In genomic region chr17:59260724-59261123, GRCh38 we compare ENCODE assay signal across 25 cellular contexts. TPM values are rescaled to one million over a fixed set of nuclear protein-coding genes. Genes with fewer than 3 reads are reported as not detected.
DNase-seq lines count a peak whose midpoint lies in the region; ATAC-seq, FAIRE-seq and TF ChIP-seq lines count a peak whose summit lies in the region.
"Had no signal": no experiment of that assay in that cellular context is flagged by ENCODE, and none has a peak within 500 bp of the region (broad histone marks: within the 10 kb centered on the region; RNA-seq: fewer than 3 reads in every experiment).

No MANE protein-coding gene starts in this region.

- no peak overlapping the region for H2BK120ac ChIP-seq in IMR-90 (ENCODE audit: low read depth, low read length)

- no peak overlapping the region for H4K5ac ChIP-seq in IMR-90 (ENCODE audit: low read depth, low read length)

- no peak overlapping the region for H3K23ac ChIP-seq in IMR-90 (ENCODE audit: low read depth, low read length)

- intact Hi-C loops in IMR-90 (cut with micrococcal nuclease) (no loop called here), K562 (cut with micrococcal nuclease) (no loop called here), thyroid gland (cut with DNase I) (no loop called here)

- H3K14ac ChIP-seq in IMR-90 (replicated peaks; ENCODE audit: low read depth, low read length), result no peak overlapping the region

- no peak overlapping the region for H2BK5ac ChIP-seq in IMR-90 (ENCODE audit: low read depth, low read length, poor library complexity, severe bottlenecking)

- H4K20me1 ChIP-seq in IMR-90 (ENCODE audit: insufficient read depth, low read length) (no peaks in the 10 kb centered on the region), K562 (replicated peaks; ENCODE audit: control insufficient read depth, insufficient read depth, low read length) (no peaks in the 10 kb centered on the region)
- H4K20me1 ChIP-seq: BLaER1 had no signal

- no peak overlapping the region for H4K8ac ChIP-seq in IMR-90 (ENCODE audit: low read depth in 2 of 2, low read length in 2 of 2)

- DNase-seq in A549 (ENCODE audit: low read depth in 1 of 2, low spot score in 1 of 2), result no peak
- no peak for DNase-seq in IMR-90
- DNase-seq in K562 (ENCODE audit: extremely low read depth in 1 of 4, low spot score in 3 of 4), result no peak
- no peak for DNase-seq in small intestine
- DNase-seq in thyroid gland, result no peak
- DNase-seq: 8988T; BE2C; C1 segment of cervical spinal cord; CD4-positive, alpha-beta memory T cell; CD4-positive, CD25-positive, alpha-beta regulatory T cell; CD8-positive, alpha-beta memory T cell; COR-L47; DMS 273 treated with DMSO at 0.1 percent for 48 hours; DMS153; DMS53; DMS79; DND-41; EL; GDM1 had no signal

- no peak overlapping the region for H3K4ac ChIP-seq in IMR-90 (ENCODE audit: low read depth, low read length)

- H3K4me2 ChIP-seq in A549 (no peak overlapping the region), IMR-90 (ENCODE audit: low read depth, low read length) (no peak overlapping the region), K562 (ENCODE audit: insufficient read depth, low read length) (no peak overlapping the region)
- H3K4me2 ChIP-seq: BLaER1 had no signal

- H2AK9ac ChIP-seq in IMR-90 (replicated peaks; ENCODE audit: low read depth, low read length, poor library complexity), result no peak overlapping the region

- dilution Hi-C loops in IMR-90 (cut with HindIII; ENCODE audit: low sequenced_read_pairs, unreplicated experiment), result no loop called here

- no peak for TF ChIP-seq EP300 in A549 (IDR thresholded peaks at IDR 0.05)
- no peak for TF ChIP-seq EP300 in K562 (IDR thresholded peaks at IDR 0.05; ENCODE audit: low read length)

- TF ChIP-seq CTCF in A549 (IDR thresholded peaks at IDR 0.05) (no peak), IMR-90 (conservative IDR thresholded peaks at IDR 0.05; ENCODE audit: low read depth, low read length) (no peak), K562 (IDR thresholded peaks at IDR 0.05 in 2 of 3, conservative IDR thresholded peaks at IDR 0.05 in 1 of 3; ENCODE audit: insufficient read depth in 2 of 3, low read depth in 1 of 3, low read length in 3 of 3) (no peak), thyroid gland (IDR thresholded peaks at IDR 0.05) (no peak)

- no peak overlapping the region for H2BK20ac ChIP-seq in IMR-90 (ENCODE audit: low read depth, low read length)

- no peak overlapping the region for H2BK15ac ChIP-seq in IMR-90 (ENCODE audit: low read depth, low read length)

- TF ChIP-seq POLR2A in A549 (IDR thresholded peaks at IDR 0.05; ENCODE audit: low read length) (no peak), IMR-90 (IDR thresholded peaks at IDR 0.05; ENCODE audit: low read depth, low read length) (no peak), K562 (conservative IDR thresholded peaks at IDR 0.05) (no peak), thyroid gland (IDR thresholded peaks at IDR 0.05) (no peak)

- H3K27ac ChIP-seq in A549, result no peak overlapping the region
- no peak overlapping the region for H3K27ac ChIP-seq in IMR-90 (ENCODE audit: insufficient read depth, low read length)
- no peak overlapping the region for H3K27ac ChIP-seq in K562 (ENCODE audit: extremely low read depth, low read depth, low read length)
- H3K27ac ChIP-seq in small intestine (ENCODE audit: low read depth in 1 of 2, low read length in 1 of 2), result no peak overlapping the region
- H3K27ac ChIP-seq in thyroid gland, result no peak overlapping the region
- H3K27ac ChIP-seq: BLaER1 had no signal

- 88% methylated on average over 2 of the region's 2 CpGs for WGBS in A549 (ENCODE audit: missing lambda C conversion rate)
- no CpG with 5 or more reads among the region's 2 CpGs for WGBS in IMR-90 (ENCODE audit: extremely low coverage in 2 of 2, insufficient read length in 1 of 2), 2 experiments
- WGBS in K562 (ENCODE audit: insufficient coverage, low coverage, missing lambda C conversion rate), result 100% methylated on average over 2 of the region's 2 CpGs
- WGBS in small intestine, 3 donors, result 93 to 98% (median 97%) methylated on average over 2 of the region's 2 CpGs
- 95 to 100% methylated on average over 2 of the region's 2 CpGs for WGBS in thyroid gland, 2 donors

- no TSS peak for BruUV-seq in IMR-90 (replicated peaks; lab: Mats Ljungman, UMichigan)
- BruUV-seq in K562 (replicated peaks; lab: Mats Ljungman, UMichigan), result no TSS peak

- no peak overlapping the region for H3K18ac ChIP-seq in IMR-90 (ENCODE audit: low read depth, low read length)

- H3K27me3 ChIP-seq in IMR-90 (ENCODE audit: control insufficient read depth, insufficient read depth, low read length), result no peaks in the 10 kb centered on the region
- no peaks in the 10 kb centered on the region for H3K27me3 ChIP-seq in K562 (ENCODE audit: control insufficient read depth in 2 of 2, insufficient read depth in 2 of 2, low read length in 2 of 2)
- H3K27me3 ChIP-seq in small intestine (ENCODE audit: control insufficient read depth in 2 of 2, insufficient read depth in 2 of 2, low read length in 2 of 2), result no peaks in the 10 kb centered on the region
- H3K27me3 ChIP-seq in thyroid gland, result no peaks in the 10 kb centered on the region
- H3K27me3 ChIP-seq: BE2C, BLaER1 had no signal

- H3K9me1 ChIP-seq in IMR-90 (ENCODE audit: insufficient read depth, low read length) (no peaks in the 10 kb centered on the region), K562 (ENCODE audit: control insufficient read depth, insufficient read depth, low read length) (no peaks in the 10 kb centered on the region)

- no peak overlapping the region for H3K4me3 ChIP-seq in A549
- H3K4me3 ChIP-seq in IMR-90 (ENCODE audit: insufficient read depth, low read depth, low read length), result no peak overlapping the region
- H3K4me3 ChIP-seq in K562, result no peak overlapping the region
- no peak overlapping the region for H3K4me3 ChIP-seq in small intestine (ENCODE audit: low read depth in 1 of 2, low read length in 2 of 2)
- no peak overlapping the region for H3K4me3 ChIP-seq in thyroid gland (replicated peaks in 1 of 3)
- H3K4me3 ChIP-seq: BLaER1, GM12878 had no signal

- FAIRE-seq in A549 (lab: Jason Lieb, UNC), result no peak
- no peak for FAIRE-seq in K562 (lab: Jason Lieb, UNC)
- FAIRE-seq in small intestine (lab: Jason Lieb, UNC), result no peak
- FAIRE-seq: A204.1, GM12878, GM12892, GM18507 had no signal

- H3K9me3 ChIP-seq in A549, result no peaks in the 10 kb centered on the region
- no peaks in the 10 kb centered on the region for H3K9me3 ChIP-seq in IMR-90 (ENCODE audit: control insufficient read depth, insufficient read depth, low read length)
- H3K9me3 ChIP-seq in K562 (replicated peaks; ENCODE audit: control insufficient read depth, insufficient read depth, low read depth, low read length), result no peaks in the 10 kb centered on the region
- no peaks in the 10 kb centered on the region for H3K9me3 ChIP-seq in small intestine (ENCODE audit: control insufficient read depth, low read depth)
- H3K9me3 ChIP-seq in thyroid gland, result no peaks in the 10 kb centered on the region
- H3K9me3 ChIP-seq: BE2C, BLaER1 had no signal

- H3K79me2 ChIP-seq in K562 (ENCODE audit: control insufficient read depth, insufficient read depth, low read length), result no peaks in the 10 kb centered on the region

- H3K9ac ChIP-seq in IMR-90 (ENCODE audit: low read depth, low read length), result no peak overlapping the region
- H3K9ac ChIP-seq in K562 (ENCODE audit: insufficient read depth in 1 of 2, low read depth in 2 of 2, low read length in 2 of 2), result no peak overlapping the region
- H3K9ac ChIP-seq: BLaER1 had no signal

- no peak for ATAC-seq in A549
- ATAC-seq in IMR-90 (ENCODE audit: low read depth), result no peak
- no peak for ATAC-seq in K562
- ATAC-seq in HG02642 (IDR thresholded peaks at IDR 0.05; ENCODE audit: poor library complexity, unreplicated experiment), result no peak
- ATAC-seq: GM12878 had no signal

- H2AK5ac ChIP-seq in IMR-90 (ENCODE audit: low read depth, low read length), result no peak overlapping the region

- H3K79me1 ChIP-seq in IMR-90 (ENCODE audit: low read depth in 1 of 2, low read length in 2 of 2), result no peaks in the 10 kb centered on the region

- H4K91ac ChIP-seq in IMR-90 (ENCODE audit: insufficient read depth, low read depth, low read length), result no peak overlapping the region

- H3K4me1 ChIP-seq in A549, result no peaks in the 10 kb centered on the region
- H3K4me1 ChIP-seq in IMR-90 (ENCODE audit: control insufficient read depth, insufficient read depth, low read length), result no peaks in the 10 kb centered on the region
- H3K4me1 ChIP-seq in K562 (replicated peaks in 1 of 2; ENCODE audit: control insufficient read depth in 2 of 2, insufficient read depth in 2 of 2, low read length in 2 of 2), result peaks cover 0 to 2% of the 10 kb centered on the region in 2 experiments; a peak in 1 of 5 replicates
- H3K4me1 ChIP-seq in small intestine (ENCODE audit: control insufficient read depth in 2 of 2, insufficient read depth in 1 of 2, low read depth in 1 of 2, low read length in 1 of 2), result no peaks in the 10 kb centered on the region
- no peaks in the 10 kb centered on the region for H3K4me1 ChIP-seq in thyroid gland
- H3K4me1 ChIP-seq: BE2C, BLaER1 had no signal

- H3K36me3 ChIP-seq in IMR-90 (ENCODE audit: control insufficient read depth, insufficient read depth, low read length) (no peaks in the 10 kb centered on the region), K562 (ENCODE audit: control insufficient read depth, insufficient read depth, low read length) (peaks cover 3% of the 10 kb centered on the region; the same call in 1 of the 3 replicates), small intestine (ENCODE audit: control insufficient read depth in 2 of 2, insufficient read depth in 2 of 2, low read length in 2 of 2) (no peaks in the 10 kb centered on the region), thyroid gland (no peaks in the 10 kb centered on the region)
- H3K36me3 ChIP-seq: BE2C had no signal

- no peak overlapping the region for H3K56ac ChIP-seq in IMR-90 (ENCODE audit: extremely low read depth, insufficient read depth, low read length)

- CTCF ChIA-PET in A549 (lab: Yijun Ruan, JAX), result interaction anchor here (1.6 kb wide), 1 partner anchor 51 kb away, joined by 4 read pairs; no protein-coding TSS in a partner anchor
- CTCF ChIA-PET in IMR-90 (lab: Yijun Ruan, JAX), result no interaction called here
- CTCF ChIA-PET in K562 (lab: Yijun Ruan, JAX; ENCODE audit: low intra/inter-chr PET ratio), result no interaction called here

- TF ChIP-seq RAD21 in A549 (conservative IDR thresholded peaks at IDR 0.05 in 1 of 2, IDR thresholded peaks at IDR 0.05 in 1 of 2) (no peak), IMR-90 (IDR thresholded peaks at IDR 0.05; ENCODE audit: low read length) (no peak), K562 (CRISPR knock-in tag; conservative IDR thresholded peaks at IDR 0.05 in 1 of 2, IDR thresholded peaks at IDR 0.05 in 1 of 2) (no peak)

- H2AFZ ChIP-seq in IMR-90 (replicated peaks; ENCODE audit: low read length, poor library complexity) (no peak overlapping the region), K562 (ENCODE audit: low read depth, low read length) (no peak overlapping the region)

- POLR2A ChIA-PET in A549 (lab: Yijun Ruan, JAX) (no interaction called here), IMR-90 (lab: Charles Lee; ENCODE audit: unreplicated experiment) (no interaction called here), K562 (lab: Yijun Ruan, JAX) (interaction anchor here (0.6 kb wide), 1 partner anchor 801 kb away, joined by 3 read pairs; no protein-coding TSS in a partner anchor)

- in situ Hi-C loops in IMR-90 (cut with MboI; ENCODE audit: low sequenced_read_pairs) (no loop called here), K562 (cut with MboI) (no loop called here)

RNA-seq across cellular contexts. Expression of gene GDPD1, which starts 40.4 kb away (rescaled TPM):
- 6.4 and 6.7 TPM in 2 replicates for polyA plus RNA-seq in A549 (2011; rRNA removed)
- 0.45 and 0.47 TPM in 2 replicates for polyA plus RNA-seq in A549 (2012; cell fraction: cytosol; rRNA removed)
- 0.32 and 0.35 TPM in 2 replicates for polyA plus RNA-seq in A549 (2012; cell fraction: nucleus; rRNA removed)
- 1.5 to 2.4 TPM (median 2.3 TPM) in 3 replicates for polyA plus RNA-seq in A549 (2017; fragmentation: RNase III; extraction: RNeasy Plus Mini Kit Qiagen cat#74134 plus additional on column Dnase treatment)
- 2.4 and 4.5 TPM in 2 replicates for polyA minus RNA-seq in A549 (2011; rRNA and poly(A)+ RNA removed)
- 0.72 and 1.1 TPM in 2 replicates for total RNA-seq in IMR-90 (2012; rRNA removed)
- 0.37 and 0.84 TPM in 2 replicates for polyA plus RNA-seq in IMR-90 (2012; rRNA removed)
- 0.23 and 0.27 TPM in 2 replicates for polyA plus RNA-seq in IMR-90 (2012; cell fraction: cytosol; rRNA removed)
- 0.23 and 1.0 TPM in 2 replicates for polyA plus RNA-seq in IMR-90 (2012; cell fraction: nucleus; rRNA removed; ENCODE audit: low replicate concordance)
- 22.6 and 34.0 TPM in 2 replicates for total RNA-seq in K562 (2011; cell fraction: chromatin; rRNA removed; ENCODE audit: low replicate concordance)
- total RNA-seq in K562 (2011; cell fraction: nucleolus; rRNA removed), result 13.3 and 18.2 TPM in 2 replicates
- 21.1 and 23.0 TPM in 2 replicates for total RNA-seq in K562 (2011; cell fraction: nucleoplasm; rRNA removed)
- total RNA-seq in K562 (2014; rRNA removed), result 5.7 and 7.9 TPM in 2 replicates
- 14.8 and 15.1 TPM in 2 replicates for total RNA-seq in K562 (2014; rRNA removed; fragmentation: Illumina TruSeq; extraction: Trizol)
- 9.2 and 9.5 TPM in 2 replicates for total RNA-seq in K562 (2015; rRNA removed; fragmentation: Illumina TruSeq; extraction: Trizol)
- total RNA-seq in K562 (2021), result 9.3 and 11.0 TPM in 2 replicates
- 11.3 and 15.2 TPM in 2 replicates for polyA plus RNA-seq in K562 (2011; rRNA removed)
- polyA plus RNA-seq in K562 (2011; cell fraction: cytosol; rRNA removed), result 2.2 and 5.1 TPM in 2 replicates
- polyA plus RNA-seq in K562 (2011; cell fraction: nucleus; rRNA removed), result 5.9 and 8.1 TPM in 2 replicates
- 4.9 and 7.1 TPM in 2 replicates for polyA plus RNA-seq in K562 (2012)
- polyA plus RNA-seq in K562 (2014; fragmentation: Illumina TruSeq; extraction: Trizol), result 13.2 and 14.7 TPM in 2 replicates
- polyA plus RNA-seq in K562 (2014; fragmentation: Nextera tagmentation; extraction: Ambion mirVana), result 1 to 10 TPM; 7.8 to 8.1 TPM
- polyA plus RNA-seq in K562 (2014; rRNA removed), result 7.7 and 9.4 TPM in 2 replicates
- 24.4 and 25.6 TPM in 2 replicates for polyA minus RNA-seq in K562 (2011; rRNA and poly(A)+ RNA removed)
- 5.8 and 10.5 TPM in 2 replicates for polyA minus RNA-seq in K562 (2011; cell fraction: cytosol; rRNA and poly(A)+ RNA removed)
- 4.8 and 12.3 TPM in 2 replicates for polyA minus RNA-seq in K562 (2011; cell fraction: nucleus; rRNA and poly(A)+ RNA removed)
- 1 to 10 TPM; 2.7 to 4.2 (median 4.0) TPM for polyA plus RNA-seq in small intestine
- 1 to 10 TPM; 1.0 to 3.7 (median 3.5) TPM for total RNA-seq in thyroid gland

RNA-seq across cellular contexts. Expression of gene SMG8, which starts 50.9 kb away (rescaled TPM):
- polyA plus RNA-seq in A549 (2011; rRNA removed) (27.3 and 30.6 TPM in 2 replicates), A549 (2017; fragmentation: RNase III; extraction: RNeasy Plus Mini Kit Qiagen cat#74134 plus additional on column Dnase treatment) (20.1 to 21.3 TPM (median 20.9 TPM) in 3 replicates), IMR-90 (2012; rRNA removed) (8.4 and 10.2 TPM in 2 replicates), K562 (2011; rRNA removed) (23.1 and 27.9 TPM in 2 replicates), K562 (2014; fragmentation: Illumina TruSeq; extraction: Trizol) (18.0 and 23.0 TPM in 2 replicates), K562 (2014; fragmentation: Nextera tagmentation; extraction: Ambion mirVana) (1 to 10 TPM; 3.5 to 5.1 TPM), K562 (2014; rRNA removed) (13.9 and 15.4 TPM in 2 replicates), small intestine (1 to 10 TPM; 2.2 to 5.5 (median 3.0) TPM)
- polyA plus RNA-seq in A549 (2012; cell fraction: cytosol; rRNA removed), result 9.0 and 12.0 TPM in 2 replicates
- polyA plus RNA-seq in A549 (2012; cell fraction: nucleus; rRNA removed), result 12.9 and 16.4 TPM in 2 replicates
- 22.9 and 24.3 TPM in 2 replicates for polyA minus RNA-seq in A549 (2011; rRNA and poly(A)+ RNA removed)
- total RNA-seq in IMR-90 (2012; rRNA removed) (17.5 and 21.7 TPM in 2 replicates), K562 (2014; rRNA removed) (15.3 and 16.0 TPM in 2 replicates), K562 (2014; rRNA removed; fragmentation: Illumina TruSeq; extraction: Trizol) (21.9 and 22.1 TPM in 2 replicates), K562 (2015; rRNA removed; fragmentation: Illumina TruSeq; extraction: Trizol) (26.0 and 26.4 TPM in 2 replicates), K562 (2021) (18.3 and 19.2 TPM in 2 replicates), thyroid gland (10 to 100 TPM in 3 of 4 donors, 1 to 10 TPM in 1; 7.8 to 14.6 (median 12.1) TPM)
- 4.5 and 6.1 TPM in 2 replicates for polyA plus RNA-seq in IMR-90 (2012; cell fraction: cytosol; rRNA removed)
- polyA plus RNA-seq in IMR-90 (2012; cell fraction: nucleus; rRNA removed; ENCODE audit: low replicate concordance), result 2.0 and 4.9 TPM in 2 replicates
- total RNA-seq in K562 (2011; cell fraction: chromatin; rRNA removed; ENCODE audit: low replicate concordance), result 26.2 and 31.5 TPM in 2 replicates
- total RNA-seq in K562 (2011; cell fraction: nucleolus; rRNA removed), result 24.9 and 35.2 TPM in 2 replicates
- total RNA-seq in K562 (2011; cell fraction: nucleoplasm; rRNA removed), result 20.5 and 25.2 TPM in 2 replicates
- polyA plus RNA-seq in K562 (2011; cell fraction: cytosol; rRNA removed), result 14.6 and 16.2 TPM in 2 replicates
- polyA plus RNA-seq in K562 (2011; cell fraction: nucleus; rRNA removed), result 10.4 and 13.2 TPM in 2 replicates
- 14.2 and 14.7 TPM in 2 replicates for polyA plus RNA-seq in K562 (2012)
- 31.5 and 34.3 TPM in 2 replicates for polyA minus RNA-seq in K562 (2011; rRNA and poly(A)+ RNA removed)
- 11.5 and 15.1 TPM in 2 replicates for polyA minus RNA-seq in K562 (2011; cell fraction: cytosol; rRNA and poly(A)+ RNA removed)
- polyA minus RNA-seq in K562 (2011; cell fraction: nucleus; rRNA and poly(A)+ RNA removed), result 14.3 and 27.2 TPM in 2 replicates

Comparison
In these comparisons a context has a peak if more than half of its experiments do, and no peak if none do; other contexts are left out.
1. Of the 35 proteins assayed by ChIP-seq in both K562 and A549: peak only in K562: none; only in A549: none; in both: MAFK; in neither: 34.